In genomic region chr3:43166406-43166805, GRCh38 we compare ENCODE assay signal across 8 cellular contexts.
"Had no signal": no experiment of that assay in that cellular context is flagged by ENCODE, and none has a peak within 500 bp of the region (broad histone marks: within the 10 kb centered on the region; RNA-seq: fewer than 3 reads in every experiment).

No MANE protein-coding gene starts in this region.

- H3K4me2 ChIP-seq: KMS-11 had no signal

- H3K4me3 Mint-ChIP-seq: IgD-negative memory B cell had no signal

- H3K27ac Mint-ChIP-seq: IgD-negative memory B cell had no signal

- H3K9ac ChIP-seq: KMS-11 had no signal

- DNase-seq: IMR-90, Karpas-422, KBM-7, KG1 had no signal

- FAIRE-seq: HTR-8/SVneo had no signal

- H3K27ac ChIP-seq: HL-60, KMS-11 had no signal

- H3K4me1 Mint-ChIP-seq: IgD-negative memory B cell had no signal

- H3K36me3 Mint-ChIP-seq: IgD-negative memory B cell had no signal
